8 cellular contexts compared by ENCODE assay signal in genomic region chr20:45363611-45364492, GRCh38. TPM values are rescaled to one million over a fixed set of nuclear protein-coding genes. Genes with fewer than 3 reads are reported as not detected.
DNase-seq lines count a peak whose midpoint lies in the region; ATAC-seq and TF ChIP-seq lines count a peak whose summit lies in the region.

No MANE protein-coding gene starts in this region.

- peak overlapping the region; percentile 96 for H3K27ac ChIP-seq in CD8-positive, alpha-beta memory T cell (ENCODE audit: low read depth, low read length)

- TF ChIP-seq POLR2A in NB4 (IDR thresholded peaks at IDR 0.05; ENCODE audit: extremely low read depth, insufficient read length), result no peak

- peak overlapping the region; percentile 92 for H3K4me3 ChIP-seq in CD8-positive, alpha-beta memory T cell (ENCODE audit: low read length)
- H3K4me3 ChIP-seq in NB4 (ENCODE audit: low read depth, low read length) (peak overlapping the region; percentile 85), neuron (ENCODE audit: low read length) (peak overlapping the region; percentile 73)

- ATAC-seq in GM19455 (IDR thresholded peaks at IDR 0.05; ENCODE audit: unreplicated experiment) (no peak), HG02852 (IDR thresholded peaks at IDR 0.05; ENCODE audit: unreplicated experiment) (no peak), GM21825 (IDR thresholded peaks at IDR 0.05; ENCODE audit: unreplicated experiment) (no peak)

- TF ChIP-seq CTCF in NB4 (IDR thresholded peaks at IDR 0.05; ENCODE audit: low read depth, low read length), result no peak

- CTCF ChIA-PET in CD8-positive, alpha-beta memory T cell (lab: Charles Lee), result interaction anchor here (0.7 to 7.8 kb wide), 18 partner anchors 10 to 407 kb away, joined by 3 to 167 read pairs (median 6); partner anchors contain the start of genes PIGT and TP53TG5

- H3K4me1 Mint-ChIP-seq in CD8-positive, alpha-beta memory T cell, result peaks cover 52 to 57% (median 56%) of the 10 kb centered on the region in 3 donors

- H3K4me3 Mint-ChIP-seq in CD8-positive, alpha-beta memory T cell, result peak overlapping the region; percentile 90 to 99 (median 98)

- H3K27me3 Mint-ChIP-seq in CD8-positive, alpha-beta memory T cell, result peaks cover 0 to 1% of the 10 kb centered on the region in 2 donors

- no peaks in the 10 kb centered on the region for H3K27me3 ChIP-seq in CD8-positive, alpha-beta memory T cell (ENCODE audit: insufficient read depth, low read length, poor library complexity, severe bottlenecking)
- no peaks in the 10 kb centered on the region for H3K27me3 ChIP-seq in neuron (ENCODE audit: insufficient read depth, low read length)

- POLR2A ChIA-PET in CD8-positive, alpha-beta memory T cell (lab: Charles Lee), result interaction anchor here (0.8 to 3.7 kb wide), 8 partner anchors 9 to 89 kb away, joined by 3 to 66 read pairs (median 6); partner anchors contain the start of genes DBNDD2 and PIGT

- H3K9me3 ChIP-seq in CD8-positive, alpha-beta memory T cell (ENCODE audit: low read length), result no peaks in the 10 kb centered on the region
- H3K9me3 ChIP-seq in neuron (ENCODE audit: low read length), result no peaks in the 10 kb centered on the region

- DNase-seq in CD8-positive, alpha-beta memory T cell, result no peak
- DNase-seq in NB4 (ENCODE audit: low read depth), result peak; percentile 58
- DNase-seq in ecto neural progenitor cell (ENCODE audit: low spot score), result peak; percentile 37
- DNase-seq in NCI-H226, result no peak

- H3K27ac Mint-ChIP-seq in CD8-positive, alpha-beta memory T cell, result peak overlapping the region; percentile 95 to 100 (median 99)

- H3K4me1 ChIP-seq in CD8-positive, alpha-beta memory T cell (ENCODE audit: insufficient read depth, low read length), result peaks cover 50% of the 10 kb centered on the region
- H3K4me1 ChIP-seq in neuron (ENCODE audit: insufficient read depth, low read length), result peaks cover 9% of the 10 kb centered on the region

- no peaks in the 10 kb centered on the region for H3K9me3 Mint-ChIP-seq in CD8-positive, alpha-beta memory T cell

- peak overlapping the region; percentile 33 for H2AFZ ChIP-seq in neuron (ENCODE audit: low read depth, low read length)

- H3K36me3 Mint-ChIP-seq in CD8-positive, alpha-beta memory T cell, result peaks cover 0 to 52% (median 8%) of the 10 kb centered on the region in 3 donors

- peaks cover 27% of the 10 kb centered on the region for H3K36me3 ChIP-seq in CD8-positive, alpha-beta memory T cell (ENCODE audit: insufficient read depth, low read length)
- peaks cover 28% of the 10 kb centered on the region for H3K36me3 ChIP-seq in neuron (ENCODE audit: insufficient read depth, low read length)

RNA-seq across cellular contexts. Expression of gene SYS1, which starts 0.9 kb away (rescaled TPM):
- 10 to 100 TPM; 48.3 to 54.0 TPM for total RNA-seq in CD8-positive, alpha-beta memory T cell
- polyA plus RNA-seq in CD8-positive, alpha-beta memory T cell, result 40.1 TPM

RNA-seq across cellular contexts. Expression of gene TP53TG5, which starts 14.3 kb away (rescaled TPM):
- not detected for total RNA-seq in CD8-positive, alpha-beta memory T cell
- not detected for polyA plus RNA-seq in CD8-positive, alpha-beta memory T cell

RNA-seq across cellular contexts. Expression of gene SDC4, which starts 15.6 kb away (rescaled TPM):
- 10 to 100 TPM; 91.3 to 98.1 TPM for total RNA-seq in CD8-positive, alpha-beta memory T cell
- 1.5 TPM for polyA plus RNA-seq in CD8-positive, alpha-beta memory T cell

RNA-seq across cellular contexts. Expression of gene DBNDD2, which starts 44.2 kb away (rescaled TPM):
- total RNA-seq in CD8-positive, alpha-beta memory T cell, result 10 to 100 TPM; 11.3 to 12.6 TPM
- polyA plus RNA-seq in CD8-positive, alpha-beta memory T cell, result 15.2 TPM

RNA-seq across cellular contexts. Expression of gene PIGT, which starts 52.1 kb away (rescaled TPM):
- total RNA-seq in CD8-positive, alpha-beta memory T cell, result 10 to 100 TPM; 76.3 to 76.4 TPM
- polyA plus RNA-seq in CD8-positive, alpha-beta memory T cell, result 96.4 TPM

Comparison
In these comparisons a context has a peak if more than half of its experiments do, and no peak if none do; other contexts are left out.
1. DNase-seq: peak in NB4 (single experiment) and ecto neural progenitor cell (single experiment); none in CD8-positive, alpha-beta memory T cell (0 of 5) and NCI-H226 (single experiment).
2. Peak in every context shown above with its lines, with median percentiles within 50 percentile points of each other: H3K4me3 ChIP-seq.